ENCODE assay signal across 8 cellular contexts in the genomic region with DNA sequence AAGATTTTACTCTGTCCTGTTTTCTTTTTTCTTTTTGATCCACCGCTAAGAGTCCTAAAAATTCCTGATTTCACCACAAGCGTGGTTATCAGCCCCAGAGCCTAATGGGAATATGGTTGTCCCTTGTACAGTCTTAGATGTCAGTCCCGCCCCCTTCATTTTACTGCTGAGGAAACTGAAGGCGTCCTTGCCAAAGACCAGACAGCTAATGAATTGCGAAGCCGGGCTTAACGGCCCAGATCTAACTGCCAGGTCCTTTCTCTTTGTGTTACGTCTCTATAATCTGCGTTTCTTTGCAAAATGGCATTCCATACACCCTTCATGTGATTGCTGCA. TPM values are rescaled to one million over a fixed set of nuclear protein-coding genes. Genes with fewer than 3 reads are reported as not detected.
A peak's percentile ranks its signal among the peaks of the same experiment; 100 is the strongest.
DNase-seq lines count a peak whose midpoint lies in the region; ATAC-seq and TF ChIP-seq lines count a peak whose summit lies in the region.

No MANE protein-coding gene starts in this region.

- H3K4me3 Mint-ChIP-seq in activated T-helper 2 cell treated with anti-CD3 and anti-CD28 coated beads, Interferon-gamma antibody, Interleukin-2, Interleukin-4, amounts not matched to agents 10 μg/mL and 5 μg/mL and 100 μg/mL, durations not matched to agents 14 hours and 24 hours and 36 hours (ENCODE audit: low read depth) = peak overlapping the region; percentile 100

- H3K27me3 Mint-ChIP-seq in activated T-helper 2 cell treated with anti-CD3 and anti-CD28 coated beads, Interferon-gamma antibody, Interleukin-2, Interleukin-4, amounts not matched to agents 10 μg/mL and 5 μg/mL and 100 μg/mL, durations not matched to agents 14 hours and 24 hours and 36 hours (ENCODE audit: low read depth) = no peaks in the 10 kb centered on the region

- H3K4me1 ChIP-seq in ovary (ENCODE audit: insufficient read depth) = peaks cover 13% of the 10 kb centered on the region

- peaks cover 36% of the 10 kb centered on the region for H3K36me3 Mint-ChIP-seq in activated T-helper 2 cell treated with anti-CD3 and anti-CD28 coated beads, Interferon-gamma antibody, Interleukin-2, Interleukin-4, amounts not matched to agents 10 μg/mL and 5 μg/mL and 100 μg/mL, durations not matched to agents 14 hours and 24 hours and 36 hours (ENCODE audit: low read depth)

- no peaks in the 10 kb centered on the region for H3K36me3 ChIP-seq in ovary

- peak overlapping the region; percentile 98 for H3K27ac Mint-ChIP-seq in activated T-helper 2 cell treated with anti-CD3 and anti-CD28 coated beads, Interferon-gamma antibody, Interleukin-2, Interleukin-4, amounts not matched to agents 10 μg/mL and 5 μg/mL and 100 μg/mL, durations not matched to agents 14 hours and 24 hours and 36 hours

- TF ChIP-seq EP300 in ovary (IDR thresholded peaks at IDR 0.05) = no peak

- H3K4me1 Mint-ChIP-seq in activated T-helper 2 cell treated with anti-CD3 and anti-CD28 coated beads, Interferon-gamma antibody, Interleukin-2, Interleukin-4, amounts not matched to agents 10 μg/mL and 5 μg/mL and 100 μg/mL, durations not matched to agents 14 hours and 24 hours and 36 hours (ENCODE audit: low read depth) = peaks cover 24% of the 10 kb centered on the region

- H3K9me3 Mint-ChIP-seq in activated T-helper 2 cell treated with anti-CD3 and anti-CD28 coated beads, Interferon-gamma antibody, Interleukin-2, Interleukin-4, amounts not matched to agents 10 μg/mL and 5 μg/mL and 100 μg/mL, durations not matched to agents 14 hours and 24 hours and 36 hours = no peaks in the 10 kb centered on the region

- peak overlapping the region; percentile 82 for H3K4me3 ChIP-seq in ovary

- peak; percentile 2 for DNase-seq in NCI-H510A (lab: John Stamatoyannopoulos, UW)
- no peak for DNase-seq in NCI-H510A treated with DMSO at 0.1 percent for 48 hours (lab: John Stamatoyannopoulos, UW)
- peak; percentile 6 for DNase-seq in HuH-7 (ENCODE audit: low spot score)
- no peak for DNase-seq in activated T-helper 2 cell treated with anti-CD3 and anti-CD28 coated beads, Interferon-gamma antibody, Interleukin-2, Interleukin-4, amounts not matched to agents 10 μg/mL and 5 μg/mL and 100 μg/mL, durations not matched to agents 14 hours and 24 hours and 36 hours (ENCODE audit: low spot score)
- peak; percentile 61 for DNase-seq in foreskin melanocyte
- DNase-seq in ovary = no peak
- no peak for DNase-seq in effector CD8-positive, alpha-beta T cell (lab: John Stamatoyannopoulos, UW)

- H3K27ac ChIP-seq in ovary = peak overlapping the region in 1 of 2 donors; percentile 8

- no peaks in the 10 kb centered on the region for H3K9me3 ChIP-seq in ovary

- peak; percentile 21 for ATAC-seq in GM21526 (IDR thresholded peaks at IDR 0.05; ENCODE audit: low FRiP score, unreplicated experiment)

- H3K27me3 ChIP-seq in ovary = no peaks in the 10 kb centered on the region

- TF ChIP-seq CTCF in ovary (IDR thresholded peaks at IDR 0.05) = no peak

- intact Hi-C loops in activated T-helper 2 cell treated with anti-CD3 and anti-CD28 coated beads, Interferon-gamma antibody, Interleukin-2, Interleukin-4, amounts not matched to agents 10 μg/mL and 5 μg/mL and 100 μg/mL, durations not matched to agents 14 hours and 24 hours and 36 hours (cut with micrococcal nuclease) = loop anchor here (2.0 to 10.0 kb wide), 11 partner anchors 83 to 1203 kb away; partner anchors contain the start of genes ANKRA2, ANKRD31, CERT1 and GCNT4
- intact Hi-C loops in ovary (cut with DNase I) = no loop called here

- WGBS in ovary, 3 donors = 0 to 1% (median 0%) methylated on average over 9 of the region's 9 CpGs

- TF ChIP-seq POLR2A in ovary (IDR thresholded peaks at IDR 0.05) = no peak

RNA-seq across cellular contexts. Expression of gene NSA2, which starts 0.5 kb away (rescaled TPM):
- total RNA-seq in activated T-helper 2 cell treated with anti-CD3 and anti-CD28 coated beads, Interferon-gamma antibody, Interleukin-2, Interleukin-4, amounts not matched to agents 10 μg/mL and 5 μg/mL and 100 μg/mL, durations not matched to agents 14 hours and 24 hours and 36 hours = 83.9 and 91.4 TPM in 2 replicates
- 100 to 1,000 TPM in 6 of 7 donors, 10 to 100 TPM in 1; 72.7 to 231 (median 170) TPM for total RNA-seq in ovary
- 100 to 1,000 TPM; 197 to 244 TPM for polyA plus RNA-seq in ovary

RNA-seq across cellular contexts. Expression of gene GFM2, which starts 0.6 kb away (rescaled TPM):
- total RNA-seq in activated T-helper 2 cell treated with anti-CD3 and anti-CD28 coated beads, Interferon-gamma antibody, Interleukin-2, Interleukin-4, amounts not matched to agents 10 μg/mL and 5 μg/mL and 100 μg/mL, durations not matched to agents 14 hours and 24 hours and 36 hours = 32.9 and 34.6 TPM in 2 replicates
- 10 to 100 TPM; 13.1 to 22.1 (median 17.6) TPM for total RNA-seq in ovary
- 10 to 100 TPM in 1 of 2 donors, 1 to 10 TPM in 1; 9.9 to 19.0 TPM for polyA plus RNA-seq in ovary

Comparison
In these comparisons a context has a peak if more than half of its experiments do, and no peak if none do; other contexts are left out.
1. DNase-seq: peak in NCI-H510A (single experiment), HuH-7 (single experiment) and foreskin melanocyte (single experiment); none in NCI-H510A treated with DMSO at 0.1 percent for 48 hours (single experiment), activated T-helper 2 cell treated with anti-CD3 and anti-CD28 coated beads, Interferon-gamma antibody, Interleukin-2, Interleukin-4, amounts not matched to agents 10 μg/mL and 5 μg/mL and 100 μg/mL, durations not matched to agents 14 hours and 24 hours and 36 hours (single experiment), ovary (0 of 5) and effector CD8-positive, alpha-beta T cell (single experiment).